16 cellular contexts compared by ENCODE assay signal in genomic region chr19:43642531-43642930, GRCh38.
DNase-seq lines count a peak whose midpoint lies in the region; ATAC-seq and TF ChIP-seq lines count a peak whose summit lies in the region.
"Had no signal": no experiment of that assay in that cellular context is flagged by ENCODE, and none has a peak within 500 bp of the region (broad histone marks: within the 10 kb centered on the region; RNA-seq: fewer than 3 reads in every experiment).

No MANE protein-coding gene starts in this region.

- no peak for DNase-seq in SK-N-MC (ENCODE audit: low read depth, low spot score)
- no peak for DNase-seq in ecto neural progenitor cell (ENCODE audit: low spot score)
- no peak for DNase-seq in stimulated activated CD4-positive, alpha-beta T cell treated with anti-CD3 and anti-CD28 coated beads, Interleukin-4, amount 100 ng/mL, for 24 hours
- DNase-seq: ACHN; Caco-2; CD4-positive, alpha-beta T cell; DMS153; DMS79; GDM1; H7 had no signal

- peaks cover 33% of the 10 kb centered on the region for H3K4me1 Mint-ChIP-seq in nephron

- TF ChIP-seq CTCF in HEK293 (tag by site-specific recombination; IDR thresholded peaks at IDR 0.05) (no peak), nephron (IDR thresholded peaks at IDR 0.05; ENCODE audit: unreplicated experiment in 3 of 3) (no peak)

- H3K27ac Mint-ChIP-seq in nephron: peak overlapping the region in 1 of 3 experiments; percentile 8
- H3K27ac Mint-ChIP-seq: CD4-positive, alpha-beta T cell; GM23338 had no signal

- peaks cover 3% of the 10 kb centered on the region for H3K9me3 Mint-ChIP-seq in nephron
- H3K9me3 Mint-ChIP-seq: CD4-positive, alpha-beta T cell had no signal

- H3K9me3 ChIP-seq in HEK293 (ENCODE audit: control insufficient read depth, insufficient read depth, low read depth, low read length) (peaks cover 8% of the 10 kb centered on the region; the same call in 1 of the 2 replicates), SK-N-MC (ENCODE audit: low read depth, low read length) (no peaks in the 10 kb centered on the region)
- H3K9me3 ChIP-seq: Caco-2 had no signal

- H3K36me3 ChIP-seq in HEK293 (ENCODE audit: control insufficient read depth in 2 of 2, insufficient read depth in 1 of 2, low read length in 2 of 2) (peaks cover 0 to 5% of the 10 kb centered on the region in 2 experiments; a peak in 1 of 3 replicates), SK-N-MC (ENCODE audit: insufficient read depth, low read length) (peaks cover 16% of the 10 kb centered on the region; the same call in 1 of the 2 replicates)

- H3K27me3 Mint-ChIP-seq in nephron (ENCODE audit: low read depth): peaks cover 26% of the 10 kb centered on the region

- peaks cover 15% of the 10 kb centered on the region for H3K36me3 Mint-ChIP-seq in nephron (ENCODE audit: low read depth)

- peak overlapping the region; percentile 40 to 81 (median 43) for H3K4me3 Mint-ChIP-seq in nephron
- H3K4me3 Mint-ChIP-seq: GM23338 had no signal

- CTCF ChIA-PET in HEK293 (lab: Yijun Ruan, JAX): interaction anchor here (0.7 to 4.5 kb wide), 4 partner anchors 10 to 26 kb away, joined by 3 to 27 read pairs (median 4); no protein-coding TSS in a partner anchor

- H3K27ac ChIP-seq in HEK293 (ENCODE audit: extremely low read depth, low read depth, low read length) (no peak overlapping the region), SK-N-MC (no peak overlapping the region)
- H3K27ac ChIP-seq: C4-2B had no signal

- no peak overlapping the region for H3K9ac ChIP-seq in SK-N-MC (ENCODE audit: insufficient read length)

- ATAC-seq in HG03439 (IDR thresholded peaks at IDR 0.05; ENCODE audit: unreplicated experiment): no peak
- ATAC-seq: GM23338, HCT116 had no signal

- peaks cover 17% of the 10 kb centered on the region for H3K4me1 ChIP-seq in HEK293 (ENCODE audit: control insufficient read depth, insufficient read depth, low read length)

- H3K4me3 ChIP-seq in HEK293 (ENCODE audit: low read depth, low read length) (no peak overlapping the region), SK-N-MC (peak overlapping the region; percentile 37; the same call in 1 of the 2 replicates)
- H3K4me3 ChIP-seq: GM23338 had no signal

- POLR2A ChIA-PET in HEK293 (lab: Yijun Ruan, JAX): interaction anchor here (2.9 kb wide), 1 partner anchor 26 kb away, joined by 13 read pairs; no protein-coding TSS in a partner anchor

TF ChIP-seq in HEK293, 187 proteins besides CTCF, POLR2A, EP300 and RAD21:
- no peak for TF ChIP-seq ZNF707 (tag by site-specific recombination; IDR thresholded peaks at IDR 0.05)
- peak; percentile 74; the same call in 1 of the 2 replicates for TF ChIP-seq ZNF76 (tag by site-specific recombination; IDR thresholded peaks at IDR 0.05; ENCODE audit: borderline replicate concordance, low read depth)
